ENCODE assay signal across 17 cellular contexts in genomic region chr2:66239655-66240054, GRCh38.
"Had no signal": no experiment of that assay in that cellular context is flagged by ENCODE, and none has a peak within 500 bp of the region (broad histone marks: within the 10 kb centered on the region; RNA-seq: fewer than 3 reads in every experiment).

No MANE protein-coding gene starts in this region.

- H3K4me1 Mint-ChIP-seq: immature natural killer cell, memory B cell had no signal

- H3K4me3 Mint-ChIP-seq: immature natural killer cell; memory B cell; stimulated activated naive CD8-positive, alpha-beta T cell treated with anti-CD3 and anti-CD28 coated beads, Interleukin-15, Interleukin-2, amounts not matched to agents 100 ng/mL and 50 ng/mL, for 24 hours; WTC11 had no signal

- H3K27me3 Mint-ChIP-seq: memory B cell; stimulated activated naive CD8-positive, alpha-beta T cell treated with anti-CD3 and anti-CD28 coated beads, Interleukin-15, Interleukin-2, amounts not matched to agents 100 ng/mL and 50 ng/mL, for 24 hours had no signal

- DNase-seq: activated CD4-positive, alpha-beta T cell treated with anti-CD3 and anti-CD28 coated beads for 48 hours; activated naive CD4-positive, alpha-beta T cell treated with anti-CD3 and anti-CD28 coated beads, Interleukin-2, amount 50 U/mL, for 16 hours; activated T-cell treated with anti-CD3 and anti-CD28 coated beads for 4 hours; amniotic stem cell; cerebellar nuclear complex; dermis blood vessel endothelial cell; erythroblast; glutamatergic neuron; immature natural killer cell; SK-N-SH; stimulated activated CD4-positive, alpha-beta T cell treated with anti-CD3 and anti-CD28 coated beads, Interleukin-15, amount 100 ng/mL, for 24 hours; stimulated activated CD4-positive, alpha-beta T cell treated with anti-CD3 and anti-CD28 coated beads, Interleukin-4, amount 100 ng/mL, for 24 hours had no signal

- H3K36me3 ChIP-seq: vagina had no signal

- H3K36me3 Mint-ChIP-seq: immature natural killer cell, memory B cell, WTC11 had no signal

- H3K27me3 ChIP-seq: body of pancreas, vagina had no signal

- H3K4me3 ChIP-seq: body of pancreas, vagina had no signal

- H3K9me3 ChIP-seq: body of pancreas, SK-N-SH, vagina had no signal

- H3K4me2 ChIP-seq: SK-N-SH had no signal

- ATAC-seq: WTC11 had no signal

- H3K27ac Mint-ChIP-seq: immature natural killer cell; memory B cell; stimulated activated naive CD8-positive, alpha-beta T cell treated with anti-CD3 and anti-CD28 coated beads, Interleukin-15, Interleukin-2, amounts not matched to agents 100 ng/mL and 50 ng/mL, for 24 hours; WTC11 had no signal

- H3K9ac ChIP-seq: SK-N-SH had no signal

- H3K27ac ChIP-seq: vagina had no signal

- H3K9me3 Mint-ChIP-seq: memory B cell; stimulated activated naive CD8-positive, alpha-beta T cell treated with anti-CD3 and anti-CD28 coated beads, Interleukin-15, Interleukin-2, amounts not matched to agents 100 ng/mL and 50 ng/mL, for 24 hours; WTC11 had no signal
